1 cellular context compared by ENCODE assay signal in the genomic region with DNA sequence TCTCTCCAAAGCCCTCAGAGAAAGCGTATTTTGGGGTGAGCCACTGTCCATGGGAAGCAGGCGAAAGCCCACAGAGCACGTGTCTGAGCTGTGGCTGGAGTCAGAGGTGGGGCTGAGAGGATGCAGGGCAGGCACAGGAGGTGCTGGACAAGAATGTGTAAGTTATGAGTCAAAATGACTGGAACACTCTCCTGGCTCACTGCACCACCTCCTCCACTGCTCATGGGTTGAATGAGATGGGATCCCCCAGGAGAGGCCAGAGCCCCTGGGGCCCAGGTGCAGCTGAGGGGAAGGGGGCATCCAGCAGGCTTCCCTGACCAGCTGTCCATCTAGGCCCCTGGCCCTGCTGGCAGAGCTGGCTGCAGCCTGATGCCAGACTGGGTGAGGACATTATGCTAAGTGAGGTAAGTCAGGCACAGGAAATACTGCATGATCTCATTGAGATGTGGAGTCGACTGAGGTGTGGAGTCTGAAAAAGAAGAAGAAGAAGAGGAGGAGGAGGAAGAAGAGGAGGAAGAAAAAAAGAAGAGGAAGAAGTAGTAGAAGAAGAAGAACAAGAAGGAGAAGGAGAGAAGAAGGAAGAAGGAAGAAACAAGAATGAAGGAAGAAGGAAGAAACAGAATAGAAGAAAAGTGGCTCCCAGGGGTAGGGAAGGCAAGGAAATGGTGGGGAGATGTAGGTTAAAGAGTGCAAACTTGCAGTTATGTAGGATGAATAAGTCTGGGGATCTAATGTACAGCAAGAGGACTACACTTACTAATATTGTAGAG.
TF ChIP-seq lines count a peak whose summit lies in the region.

No MANE protein-coding gene starts in this region.

TF ChIP-seq in H1, 55 proteins besides CTCF, POLR2A, EP300 and RAD21 (continued from another document):
- TF ChIP-seq TCF12 (IDR thresholded peaks at IDR 0.05; ENCODE audit: low read depth, low read length) (no peak), CTBP2 (IDR thresholded peaks at IDR 0.05; ENCODE audit: borderline replicate concordance, insufficient read depth, insufficient read length, low read length) (no peak), BACH1 (IDR thresholded peaks at IDR 0.05; ENCODE audit: low read length) (no peak), EGR1 (IDR thresholded peaks at IDR 0.05; ENCODE audit: borderline replicate concordance, low read depth, low read length) (no peak), MAFK (IDR thresholded peaks at IDR 0.05; ENCODE audit: low read depth, low read length) (no peak), CHD2 (IDR thresholded peaks at IDR 0.05; ENCODE audit: low read length) (no peak)
